Comparison of ENCODE assay signal across 17 cellular contexts in genomic region chr5:172951381-172952033, GRCh38. TPM values are rescaled to one million over a fixed set of nuclear protein-coding genes. Genes with fewer than 3 reads are reported as not detected.
DNase-seq lines count a peak whose midpoint lies in the region; ATAC-seq and TF ChIP-seq lines count a peak whose summit lies in the region.
"Had no signal": no experiment of that assay in that cellular context is flagged by ENCODE, and none has a peak within 500 bp of the region (broad histone marks: within the 10 kb centered on the region; RNA-seq: fewer than 3 reads in every experiment).

No MANE protein-coding gene starts in this region.

- peak; percentile 75 for DNase-seq in coronary artery (ENCODE audit: low spot score)
- no peak for DNase-seq in osteocyte (ENCODE audit: extremely low spot score, unreplicated experiment)
- DNase-seq in NCI-H774 (lab: John Stamatoyannopoulos, UW), result no peak
- DNase-seq in CD8-positive, alpha-beta memory T cell, result no peak
- DNase-seq: activated CD4-positive, alpha-beta memory T cell treated with anti-CD3 and anti-CD28 coated beads, Interleukin-2, amount 10 ng/mL, durations not matched to agents 7 days and 5 days; adrenal gland; MG63; naive B cell; NCI-H2029 treated with DMSO at 0.1 percent for 48 hours; NCI-H510A treated with DMSO at 0.1 percent for 48 hours; psoas muscle; stimulated activated naive CD4-positive, alpha-beta T cell treated with Interleukin-2 at 50 U/mL for 16 hours had no signal

- peaks cover 14% of the 10 kb centered on the region for H3K36me3 Mint-ChIP-seq in osteocyte (ENCODE audit: unreplicated experiment)
- peaks cover 0 to 32% (median 4%) of the 10 kb centered on the region in 3 donors for H3K36me3 Mint-ChIP-seq in CD8-positive, alpha-beta memory T cell

- TF ChIP-seq CTCF in coronary artery (IDR thresholded peaks at IDR 0.05) (no peak), osteocyte (IDR thresholded peaks at IDR 0.05) (no peak)

- peaks cover 41% of the 10 kb centered on the region for H3K4me1 ChIP-seq in ACC112 (ENCODE audit: control insufficient read depth, insufficient read depth, low read length, unreplicated experiment)
- H3K4me1 ChIP-seq in CD8-positive, alpha-beta memory T cell (ENCODE audit: insufficient read depth, low read length), result no peaks in the 10 kb centered on the region
- H3K4me1 ChIP-seq: psoas muscle had no signal

- peak overlapping the region; percentile 63 for H3K27ac Mint-ChIP-seq in osteocyte (ENCODE audit: unreplicated experiment)
- H3K27ac Mint-ChIP-seq in CD8-positive, alpha-beta memory T cell, result peak overlapping the region in 2 of 8 donors; percentile 42 to 67
- H3K27ac Mint-ChIP-seq: activated CD4-positive, alpha-beta memory T cell treated with anti-CD3 and anti-CD28 coated beads, Interleukin-2, amount 10 ng/mL, durations not matched to agents 7 days and 5 days had no signal

- H3K27ac ChIP-seq in ACC112 (ENCODE audit: low read depth, low read length) (peak overlapping the region; percentile 59), coronary artery (peak overlapping the region in 1 of 2 donors; percentile 60)
- no peak overlapping the region for H3K27ac ChIP-seq in CD8-positive, alpha-beta memory T cell (ENCODE audit: low read depth, low read length)
- H3K27ac ChIP-seq: psoas muscle, VCaP had no signal

- no peaks in the 10 kb centered on the region for H3K9me3 ChIP-seq in CD8-positive, alpha-beta memory T cell (ENCODE audit: low read length)
- H3K9me3 ChIP-seq: adrenal gland, MG63, psoas muscle had no signal

- H3K4me3 Mint-ChIP-seq in osteocyte (ENCODE audit: unreplicated experiment), result no peak overlapping the region
- no peak overlapping the region for H3K4me3 Mint-ChIP-seq in CD8-positive, alpha-beta memory T cell
- H3K4me3 Mint-ChIP-seq: activated CD4-positive, alpha-beta memory T cell treated with anti-CD3 and anti-CD28 coated beads, Interleukin-2, amount 10 ng/mL, durations not matched to agents 7 days and 5 days; naive B cell had no signal

- POLR2A ChIA-PET in CD8-positive, alpha-beta memory T cell (lab: Charles Lee), result no interaction called here

- no peaks in the 10 kb centered on the region for H3K79me2 ChIP-seq in ACC112 (ENCODE audit: control insufficient read depth, insufficient read depth, low read length, unreplicated experiment)

- no peak for TF ChIP-seq EP300 in Ishikawa (IDR thresholded peaks at IDR 0.05; ENCODE audit: borderline replicate concordance)

- no peak overlapping the region for H2AFZ ChIP-seq in ACC112 (ENCODE audit: low read length, unreplicated experiment)

- no peaks in the 10 kb centered on the region; the same call in 1 of the 2 replicates for H3K36me3 ChIP-seq in ACC112 (ENCODE audit: insufficient read depth, low read length)
- H3K36me3 ChIP-seq in CD8-positive, alpha-beta memory T cell (ENCODE audit: insufficient read depth, low read length), result no peaks in the 10 kb centered on the region

- ATAC-seq in GM18861 (IDR thresholded peaks at IDR 0.05; ENCODE audit: unreplicated experiment) (no peak), GM21723 (IDR thresholded peaks at IDR 0.05; ENCODE audit: unreplicated experiment) (no peak)
- ATAC-seq: psoas muscle had no signal

- H3K4me1 Mint-ChIP-seq in osteocyte (ENCODE audit: unreplicated experiment), result peaks cover 42% of the 10 kb centered on the region
- peaks cover 0 to 4% (median 3%) of the 10 kb centered on the region in 3 donors for H3K4me1 Mint-ChIP-seq in CD8-positive, alpha-beta memory T cell
- H3K4me1 Mint-ChIP-seq: activated CD4-positive, alpha-beta memory T cell treated with anti-CD3 and anti-CD28 coated beads, Interleukin-2, amount 10 ng/mL, durations not matched to agents 7 days and 5 days had no signal

- TF ChIP-seq RAD21 in Ishikawa (IDR thresholded peaks at IDR 0.05; ENCODE audit: low read depth), result no peak

- no peaks in the 10 kb centered on the region for H3K27me3 ChIP-seq in ACC112 (ENCODE audit: insufficient read depth, low read length)
- no peaks in the 10 kb centered on the region for H3K27me3 ChIP-seq in CD8-positive, alpha-beta memory T cell (ENCODE audit: insufficient read depth, low read length, poor library complexity, severe bottlenecking)
- H3K27me3 ChIP-seq: adrenal gland, MG63 had no signal

- H3K4me3 ChIP-seq in ACC112 (ENCODE audit: low read depth, low read length), result no peak overlapping the region
- H3K4me3 ChIP-seq in coronary artery, result no peak overlapping the region
- no peak overlapping the region for H3K4me3 ChIP-seq in CD8-positive, alpha-beta memory T cell (ENCODE audit: low read length)
- H3K4me3 ChIP-seq: adrenal gland, MG63, psoas muscle had no signal

- H3K27me3 Mint-ChIP-seq in osteocyte (ENCODE audit: unreplicated experiment), result no peaks in the 10 kb centered on the region
- H3K27me3 Mint-ChIP-seq in CD8-positive, alpha-beta memory T cell, result peaks cover 0 to 2% of the 10 kb centered on the region in 2 donors
- H3K27me3 Mint-ChIP-seq: naive B cell had no signal

- H3K9me3 Mint-ChIP-seq in osteocyte (ENCODE audit: unreplicated experiment), result no peaks in the 10 kb centered on the region
- no peaks in the 10 kb centered on the region for H3K9me3 Mint-ChIP-seq in CD8-positive, alpha-beta memory T cell
- H3K9me3 Mint-ChIP-seq: activated CD4-positive, alpha-beta memory T cell treated with anti-CD3 and anti-CD28 coated beads, Interleukin-2, amount 10 ng/mL, durations not matched to agents 7 days and 5 days; naive B cell had no signal

- CTCF ChIA-PET in CD8-positive, alpha-beta memory T cell (lab: Charles Lee), result interaction anchor here (3.3 kb wide), 1 partner anchor 19 kb away, joined by 17 read pairs; no protein-coding TSS in a partner anchor

TF ChIP-seq in Ishikawa, 13 proteins besides CTCF, POLR2A, EP300 and RAD21:
- TF ChIP-seq MAX (IDR thresholded peaks at IDR 0.05) (0 out of 2 replicates have a peak, but pooled peaks have one; percentile 44), NFIC (IDR thresholded peaks at IDR 0.05) (no peak)

RNA-seq across cellular contexts. Expression of gene RPL26L1, which starts 7.7 kb away (rescaled TPM):
- 43.5 and 45.1 TPM in 2 replicates for total RNA-seq in osteocyte
- 10 to 100 TPM; 91.9 to 92.3 TPM for total RNA-seq in CD8-positive, alpha-beta memory T cell
- 35.6 TPM for polyA plus RNA-seq in CD8-positive, alpha-beta memory T cell

RNA-seq across cellular contexts. Expression of gene ATP6V0E1, which starts 32.1 kb away (rescaled TPM):
- 261 and 282 TPM in 2 replicates for total RNA-seq in osteocyte
- 100 to 1,000 TPM; 171 to 179 TPM for total RNA-seq in CD8-positive, alpha-beta memory T cell
- polyA plus RNA-seq in CD8-positive, alpha-beta memory T cell, result 468 TPM
